2 cellular contexts compared by ENCODE assay signal in the genomic region with DNA sequence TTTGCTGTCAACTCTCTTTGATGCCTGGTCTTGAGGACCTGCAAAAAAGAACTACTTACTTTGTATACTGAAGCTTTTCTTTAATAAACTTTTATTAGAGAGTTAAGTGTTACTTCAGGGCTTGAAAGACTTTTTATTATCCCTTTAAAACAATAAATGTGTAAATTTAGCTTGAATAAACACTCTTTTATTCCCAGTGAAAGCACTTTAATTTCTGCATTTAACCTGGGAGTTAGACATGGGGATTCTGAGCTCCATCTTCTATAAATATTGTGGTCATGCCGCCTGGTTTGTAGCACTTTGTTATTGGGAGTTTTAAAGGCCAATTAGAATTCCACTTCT.
TF ChIP-seq lines count a peak whose summit lies in the region.

No MANE protein-coding gene starts in this region.

TF ChIP-seq in HCT116, 20 proteins besides CTCF, POLR2A, EP300 and RAD21:
- TF ChIP-seq CBX3 (IDR thresholded peaks at IDR 0.05; ENCODE audit: low read depth) = no peak
- no peak for TF ChIP-seq EZH2phosphoT487 (IDR thresholded peaks at IDR 0.05; ENCODE audit: borderline replicate concordance)

TF ChIP-seq in H1, 55 proteins besides CTCF, POLR2A, EP300 and RAD21:
- TF ChIP-seq KDM1A (IDR thresholded peaks at IDR 0.05; ENCODE audit: borderline replicate concordance, low read length) (no peak), CHD2 (IDR thresholded peaks at IDR 0.05; ENCODE audit: low read length) (no peak), TEAD4 (IDR thresholded peaks at IDR 0.05; ENCODE audit: low read depth, low read length) (no peak), SP4 (IDR thresholded peaks at IDR 0.05; ENCODE audit: low read length) (no peak), POU5F1 (IDR thresholded peaks at IDR 0.05; ENCODE audit: low read depth, low read length) (no peak), SIN3A (conservative IDR thresholded peaks at IDR 0.05 in 1 of 2, IDR thresholded peaks at IDR 0.05 in 1 of 2; ENCODE audit: low read depth in 1 of 2, low read length in 2 of 2) (no peak), CTBP2 (IDR thresholded peaks at IDR 0.05; ENCODE audit: borderline replicate concordance, insufficient read depth, insufficient read length, low read length) (no peak), TAF1 (IDR thresholded peaks at IDR 0.05; ENCODE audit: low read depth, low read length) (no peak), CREB1 (IDR thresholded peaks at IDR 0.05) (no peak), SP2 (IDR thresholded peaks at IDR 0.05; ENCODE audit: low read length) (no peak), BACH1 (IDR thresholded peaks at IDR 0.05; ENCODE audit: low read length) (no peak), RNF2 (IDR thresholded peaks at IDR 0.05; ENCODE audit: borderline replicate concordance, low read depth, low read length, missing control alignments, poor library complexity, severe bottlenecking) (no peak), YY1 (IDR thresholded peaks at IDR 0.05; ENCODE audit: low read depth, low read length) (no peak)
- TF ChIP-seq, protein P1, sequence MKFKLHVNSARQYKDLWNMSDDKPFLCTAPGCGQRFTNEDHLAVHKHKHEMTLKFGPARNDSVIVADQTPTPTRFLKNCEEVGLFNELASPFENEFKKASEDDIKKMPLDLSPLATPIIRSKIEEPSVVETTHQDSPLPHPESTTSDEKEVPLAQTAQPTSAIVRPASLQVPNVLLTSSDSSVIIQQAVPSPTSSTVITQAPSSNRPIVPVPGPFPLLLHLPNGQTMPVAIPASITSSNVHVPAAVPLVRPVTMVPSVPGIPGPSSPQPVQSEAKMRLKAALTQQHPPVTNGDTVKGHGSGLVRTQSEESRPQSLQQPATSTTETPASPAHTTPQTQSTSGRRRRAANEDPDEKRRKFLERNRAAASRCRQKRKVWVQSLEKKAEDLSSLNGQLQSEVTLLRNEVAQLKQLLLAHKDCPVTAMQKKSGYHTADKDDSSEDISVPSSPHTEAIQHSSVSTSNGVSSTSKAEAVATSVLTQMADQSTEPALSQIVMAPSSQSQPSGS (IDR thresholded peaks at IDR 0.05; ENCODE audit: low read length) = no peak
